ENCODE assay signal across 17 cellular contexts in genomic region chr17:60065867-60066266, GRCh38. TPM values are rescaled to one million over a fixed set of nuclear protein-coding genes. Genes with fewer than 3 reads are reported as not detected.
DNase-seq lines count a peak whose midpoint lies in the region; ATAC-seq, FAIRE-seq and TF ChIP-seq lines count a peak whose summit lies in the region.
"Had no signal": no experiment of that assay in that cellular context is flagged by ENCODE, and none has a peak within 500 bp of the region (broad histone marks: within the 10 kb centered on the region; RNA-seq: fewer than 3 reads in every experiment).

No MANE protein-coding gene starts in this region.

- H3K14ac ChIP-seq in IMR-90 (replicated peaks; ENCODE audit: low read depth, low read length): 0 out of 2 replicates have a peak overlapping the region, but pooled peaks have one; percentile 0

- TF ChIP-seq CTCF in IMR-90 (conservative IDR thresholded peaks at IDR 0.05; ENCODE audit: low read depth, low read length) (no peak), GM12878 (IDR thresholded peaks at IDR 0.05 in 2 of 3, conservative IDR thresholded peaks at IDR 0.05 in 1 of 3; ENCODE audit: control insufficient read depth in 2 of 3, extremely low read depth in 1 of 3, insufficient read depth in 1 of 3, low read depth in 3 of 3, low read length in 3 of 3) (no peak), fibroblast of villous mesenchyme (IDR thresholded peaks at IDR 0.05; ENCODE audit: insufficient read depth, low read depth, low read length) (no peak), lower leg skin (IDR thresholded peaks at IDR 0.05) (no peak), WERI-Rb-1 (IDR thresholded peaks at IDR 0.05; ENCODE audit: low read depth, low read length) (no peak), chondrocyte (IDR thresholded peaks at IDR 0.05) (no peak)

- WGBS in IMR-90 (ENCODE audit: extremely low coverage in 2 of 2, insufficient read length in 1 of 2), 2 experiments: no CpG with 5 or more reads among the region's 2 CpGs
- WGBS in GM12878 (ENCODE audit: insufficient coverage, insufficient replicate concordance, low lambda C conversion rate, missing lambda C conversion rate): 100% methylated on average over 2 of the region's 2 CpGs
- 89 to 94% methylated on average over 2 of the region's 2 CpGs for WGBS in lower leg skin, 2 donors

- DNase-seq in EH (ENCODE audit: low read depth) (peak; percentile 41), IMR-90 (no peak), GM12878 (ENCODE audit: low read depth, low spot score) (no peak), fibroblast of villous mesenchyme (ENCODE audit: low read depth) (peak; percentile 10), MG63 (no peak), lower leg skin (ENCODE audit: low spot score in 2 of 2) (no peak), WERI-Rb-1 (no peak), chondrocyte (ENCODE audit: low spot score) (no peak)
- DNase-seq: CD4-positive, alpha-beta memory T cell; GOT3; Kasumi-1; NCI-H1436; NCI-H2029; NCI-H2171 treated with DMSO at 0.1 percent for 48 hours; NCI-H748 treated with DMSO at 0.1 percent for 48 hours had no signal

- peak overlapping the region; percentile 68; the same call in 1 of the 2 replicates for H3K27ac ChIP-seq in IMR-90 (ENCODE audit: insufficient read depth, low read length)
- no peak overlapping the region for H3K27ac ChIP-seq in GM12878 (ENCODE audit: control insufficient read depth, insufficient read depth)
- no peak overlapping the region for H3K27ac ChIP-seq in WERI-Rb-1
- H3K27ac ChIP-seq: SJSA1 had no signal

- H3K4me1 Mint-ChIP-seq in chondrocyte (ENCODE audit: low read depth): peaks cover 23% of the 10 kb centered on the region
- H3K4me1 Mint-ChIP-seq: CD4-positive, alpha-beta memory T cell had no signal

- dilution Hi-C loops in IMR-90 (cut with HindIII; ENCODE audit: low sequenced_read_pairs, unreplicated experiment): loop anchor here (25.0 kb wide), 1 partner anchor 129 kb away; no protein-coding TSS in a partner anchor

- no peak overlapping the region for H3K4me2 ChIP-seq in IMR-90 (ENCODE audit: low read depth, low read length)
- no peak overlapping the region for H3K4me2 ChIP-seq in GM12878 (ENCODE audit: control insufficient read depth, insufficient read depth)

- no peak for FAIRE-seq in GM12878 (lab: Jason Lieb, UNC)
- FAIRE-seq: GM18507 had no signal

- H3K4me1 ChIP-seq in IMR-90 (ENCODE audit: control insufficient read depth, insufficient read depth, low read length) (peaks cover 7% of the 10 kb centered on the region), GM12878 (ENCODE audit: control insufficient read depth, insufficient read depth, low read length) (no peaks in the 10 kb centered on the region)

- BruUV-seq in IMR-90 (replicated peaks; lab: Mats Ljungman, UMichigan) (no TSS peak), GM12878 (replicated peaks; lab: Mats Ljungman, UMichigan) (no TSS peak)

- peak; percentile 65 for ATAC-seq in IMR-90 (ENCODE audit: low read depth)
- ATAC-seq in GM12878: no peak

- H3K79me1 ChIP-seq in IMR-90 (ENCODE audit: low read depth in 1 of 2, low read length in 2 of 2): peaks cover 12 to 30% of the 10 kb centered on the region in 2 experiments

- no peak overlapping the region for H2AK9ac ChIP-seq in IMR-90 (replicated peaks; ENCODE audit: low read depth, low read length, poor library complexity)

- no peak overlapping the region for H2BK15ac ChIP-seq in IMR-90 (ENCODE audit: low read depth, low read length)

- H3K4me3 ChIP-seq in IMR-90 (ENCODE audit: insufficient read depth, low read depth, low read length) (no peak overlapping the region), GM12878 (no peak overlapping the region), fibroblast of villous mesenchyme (ENCODE audit: low read depth, low read length) (no peak overlapping the region), MG63 (no peak overlapping the region), lower leg skin (ENCODE audit: low read depth, poor library complexity, severe bottlenecking) (no peak overlapping the region), WERI-Rb-1 (ENCODE audit: low read depth, low read length) (no peak overlapping the region)
- H3K4me3 ChIP-seq: SJSA1 had no signal

- SMC1A ChIA-PET in GM12878 (lab: Charles Lee; ENCODE audit: uncharacterized antibody, unreplicated experiment): interaction anchor here (0.8 to 1.7 kb wide), 3 partner anchors 8 to 9 kb away, joined by 3 to 6 read pairs (median 4); no protein-coding TSS in a partner anchor

- peaks cover 9% of the 10 kb centered on the region for H3K9me1 ChIP-seq in IMR-90 (ENCODE audit: insufficient read depth, low read length)

- H2AFZ ChIP-seq in IMR-90 (replicated peaks; ENCODE audit: low read length, poor library complexity) (no peak overlapping the region), GM12878 (ENCODE audit: control insufficient read depth, low read depth, low read length) (no peak overlapping the region)

- TF ChIP-seq RAD21 in IMR-90 (IDR thresholded peaks at IDR 0.05; ENCODE audit: low read length) (no peak), GM12878 (IDR thresholded peaks at IDR 0.05; ENCODE audit: insufficient read depth, low read depth, low read length) (no peak)

- H2BK5ac ChIP-seq in IMR-90 (ENCODE audit: low read depth, low read length, poor library complexity, severe bottlenecking): peak overlapping the region; percentile 27

- peak overlapping the region; percentile 51; the same call in 1 of the 2 replicates for H2AK5ac ChIP-seq in IMR-90 (ENCODE audit: low read depth, low read length)

- no peaks in the 10 kb centered on the region for H3K9me3 ChIP-seq in IMR-90 (ENCODE audit: control insufficient read depth, insufficient read depth, low read length)
- no peaks in the 10 kb centered on the region for H3K9me3 ChIP-seq in GM12878 (replicated peaks; ENCODE audit: control insufficient read depth, insufficient read depth, low read length)
- H3K9me3 ChIP-seq in MG63: no peaks in the 10 kb centered on the region
- H3K9me3 ChIP-seq in WERI-Rb-1 (ENCODE audit: severe bottlenecking): no peaks in the 10 kb centered on the region
- H3K9me3 ChIP-seq: SJSA1 had no signal

- H3K9ac ChIP-seq in IMR-90 (ENCODE audit: low read depth, low read length): no peak overlapping the region
- no peak overlapping the region for H3K9ac ChIP-seq in GM12878 (ENCODE audit: control insufficient read depth, insufficient read depth, low read length)

- H3K4me3 Mint-ChIP-seq in chondrocyte (ENCODE audit: unreplicated experiment): no peak overlapping the region
- H3K4me3 Mint-ChIP-seq: CD4-positive, alpha-beta memory T cell had no signal

- CTCF ChIA-PET in IMR-90 (lab: Yijun Ruan, JAX): interaction anchor here (0.5 to 1.0 kb wide), 4 partner anchors 24 to 1535 kb away, joined by 3 to 4 read pairs (median 3); no protein-coding TSS in a partner anchor
- CTCF ChIA-PET in GM12878 (lab: Yijun Ruan, JAX): interaction anchor here (1.5 kb wide), 1 partner anchor 12 kb away, joined by 6 read pairs; no protein-coding TSS in a partner anchor

- peak overlapping the region; percentile 1; the same call in 1 of the 2 replicates for H4K91ac ChIP-seq in IMR-90 (ENCODE audit: insufficient read depth, low read depth, low read length)

- intact Hi-C loops in IMR-90 (cut with micrococcal nuclease): no loop called here
- intact Hi-C loops in GM12878 (cut with micrococcal nuclease; ENCODE audit: unreplicated experiment): no loop called here
- intact Hi-C loops in lower leg skin (cut with DNase I; ENCODE audit: low total_unique reads): no loop called here

- H3K36me3 ChIP-seq in IMR-90 (ENCODE audit: control insufficient read depth, insufficient read depth, low read length) (peaks cover 24% of the 10 kb centered on the region), GM12878 (ENCODE audit: control insufficient read depth in 2 of 2, insufficient read depth in 2 of 2, low read length in 1 of 2) (peaks cover 0 to 29% of the 10 kb centered on the region in 2 experiments; a peak in 3 of 4 replicates), MG63 (peaks cover 63% of the 10 kb centered on the region), WERI-Rb-1 (peaks cover 84% of the 10 kb centered on the region)

- no peaks in the 10 kb centered on the region; the same call in 1 of the 2 replicates for H4K20me1 ChIP-seq in IMR-90 (ENCODE audit: insufficient read depth, low read length)
- H4K20me1 ChIP-seq in GM12878 (ENCODE audit: control insufficient read depth, insufficient read depth): no peaks in the 10 kb centered on the region

- H3K4ac ChIP-seq in IMR-90 (ENCODE audit: low read depth, low read length): peak overlapping the region; percentile 1; the same call in 1 of the 2 replicates

- H3K9me3 Mint-ChIP-seq in chondrocyte (ENCODE audit: low read depth): no peaks in the 10 kb centered on the region
- H3K9me3 Mint-ChIP-seq: CD4-positive, alpha-beta memory T cell had no signal

- peak overlapping the region; percentile 2; the same call in 1 of the 2 replicates for H2BK120ac ChIP-seq in IMR-90 (ENCODE audit: low read depth, low read length)

- no peaks in the 10 kb centered on the region for H3K79me2 ChIP-seq in GM12878 (ENCODE audit: control insufficient read depth, insufficient read depth, low read length)

- RAD21 ChIA-PET in GM12878 (lab: Charles Lee; ENCODE audit: unreplicated experiment): no interaction called here

- H3K56ac ChIP-seq in IMR-90 (ENCODE audit: extremely low read depth, insufficient read depth, low read length): no peak overlapping the region

- H2BK20ac ChIP-seq in IMR-90 (ENCODE audit: low read depth, low read length): no peak overlapping the region

- no peak overlapping the region for H4K5ac ChIP-seq in IMR-90 (ENCODE audit: low read depth, low read length)

- no peak overlapping the region for H3K27ac Mint-ChIP-seq in chondrocyte (ENCODE audit: unreplicated experiment)
- H3K27ac Mint-ChIP-seq: CD4-positive, alpha-beta memory T cell had no signal

- no peak overlapping the region; a peak in 1 of 4 replicates for H4K8ac ChIP-seq in IMR-90 (ENCODE audit: low read depth in 2 of 2, low read length in 2 of 2)

- no peak for TF ChIP-seq POLR2A in IMR-90 (IDR thresholded peaks at IDR 0.05; ENCODE audit: low read depth, low read length)
- TF ChIP-seq POLR2A in GM12878 (IDR thresholded peaks at IDR 0.05; ENCODE audit: low read depth, low read length): no peak
- TF ChIP-seq POLR2A in lower leg skin (IDR thresholded peaks at IDR 0.05): no peak

- H3K27me3 ChIP-seq in IMR-90 (ENCODE audit: control insufficient read depth, insufficient read depth, low read length) (no peaks in the 10 kb centered on the region), GM12878 (replicated peaks in 1 of 2; ENCODE audit: control insufficient read depth in 2 of 2, insufficient read depth in 2 of 2, low read length in 1 of 2) (no peaks in the 10 kb centered on the region), MG63 (no peaks in the 10 kb centered on the region), WERI-Rb-1 (ENCODE audit: insufficient read depth, low read depth, severe bottlenecking) (no peaks in the 10 kb centered on the region)
- H3K27me3 ChIP-seq: SJSA1 had no signal

- POLR2A ChIA-PET in IMR-90 (lab: Charles Lee; ENCODE audit: unreplicated experiment): interaction anchor here (0.9 kb wide), 1 partner anchor 12 kb away, joined by 5 read pairs; no protein-coding TSS in a partner anchor
- POLR2A ChIA-PET in GM12878 (lab: Charles Lee): no interaction called here

- no peaks in the 10 kb centered on the region for H3K27me3 Mint-ChIP-seq in chondrocyte (ENCODE audit: low read depth)
- H3K27me3 Mint-ChIP-seq: CD4-positive, alpha-beta memory T cell had no signal

- H3K23ac ChIP-seq in IMR-90 (ENCODE audit: low read depth, low read length): 0 out of 2 replicates have a peak overlapping the region, but pooled peaks have one; percentile 14

- H3K18ac ChIP-seq in IMR-90 (ENCODE audit: low read depth, low read length): peak overlapping the region; percentile 24; the same call in 1 of the 2 replicates

- TF ChIP-seq EP300 in GM12878 (IDR thresholded peaks at IDR 0.05; ENCODE audit: borderline replicate concordance in 1 of 2, control insufficient read depth in 1 of 2, low read depth in 2 of 2, low read length in 2 of 2): no peak

- in situ Hi-C loops in IMR-90 (cut with MboI; ENCODE audit: low sequenced_read_pairs): no loop called here
- in situ Hi-C loops in GM12878 (cut with MboI): no loop called here

- peaks cover 51% of the 10 kb centered on the region for H3K36me3 Mint-ChIP-seq in chondrocyte (ENCODE audit: low read depth)

RNA-seq across cellular contexts. Expression of gene HEATR6, which starts 12.9 kb away (rescaled TPM):
- total RNA-seq in IMR-90 (2012; rRNA removed) (25.6 and 27.6 TPM in 2 replicates), GM12878 (2014; rRNA removed) (11.7 and 12.3 TPM in 2 replicates), GM12878 (2014; rRNA removed; fragmentation: Illumina TruSeq; extraction: Trizol) (9.4 and 9.9 TPM in 2 replicates), GM12878 (2021) (12.9 and 15.1 TPM in 2 replicates), fibroblast of villous mesenchyme (26.7 and 27.6 TPM in 2 replicates), lower leg skin (10 to 100 TPM; 13.5 to 18.5 (median 16.2) TPM), chondrocyte (21.6 to 28.6 TPM (median 23.0 TPM) in 3 replicates)
- polyA plus RNA-seq in IMR-90 (2012; rRNA removed) (16.7 and 20.2 TPM in 2 replicates), GM12878 (2011; rRNA removed) (10.5 and 13.4 TPM in 2 replicates), GM12878 (2014; fragmentation: Illumina TruSeq; extraction: Trizol) (12.8 and 17.2 TPM in 2 replicates), GM12878 (2014; fragmentation: Nextera tagmentation; extraction: Ambion mirVana) (1 to 10 TPM; 3.4 to 5.2 TPM), GM12878 (2014; rRNA removed) (7.7 and 11.6 TPM in 2 replicates), GM12878 (2016; fragmentation: Nextera tagmentation; extraction: Ambion mirVana) (10 to 100 TPM in 1 of 2 experiments, 1 to 10 TPM in 1; 8.4 to 10.9 TPM)
- 6.2 and 14.9 TPM in 2 replicates for polyA plus RNA-seq in IMR-90 (2012; cell fraction: cytosol; rRNA removed)
- 38.1 and 58.8 TPM in 2 replicates for polyA plus RNA-seq in IMR-90 (2012; cell fraction: nucleus; rRNA removed; ENCODE audit: low replicate concordance)
- total RNA-seq in GM12878 (2013; cell fraction: nucleolus; rRNA removed): 32.4 and 37.5 TPM in 2 replicates
- 6.0 TPM for polyA plus RNA-seq in GM12878 (2011; ENCODE audit: low read depth)
- polyA plus RNA-seq in GM12878 (2011; cell fraction: cytosol; rRNA removed): 22.6 and 26.4 TPM in 2 replicates
- polyA plus RNA-seq in GM12878 (2011; cell fraction: nucleus; rRNA removed): 37.9 and 45.4 TPM in 2 replicates
- 7.3 and 8.0 TPM in 2 replicates for polyA plus RNA-seq in GM12878 (2012)
- 28.5 and 34.1 TPM in 2 replicates for polyA minus RNA-seq in GM12878 (2011; rRNA and poly(A)+ RNA removed)
- polyA minus RNA-seq in GM12878 (2011; cell fraction: cytosol; rRNA and poly(A)+ RNA removed): 7.8 and 10.5 TPM in 2 replicates
- 24.2 and 40.6 TPM in 2 replicates for polyA minus RNA-seq in GM12878 (2011; cell fraction: nucleus; rRNA and poly(A)+ RNA removed)
- 9.8 and 11.7 TPM in 2 replicates for total RNA-seq in MG63 (2014; rRNA removed; shearing (Covaris generic); ENCODE audit: low replicate concordance)

Comparison
In these comparisons a context has a peak if more than half of its experiments do, and no peak if none do; other contexts are left out.
1. DNase-seq: peak in EH (single experiment) and fibroblast of villous mesenchyme (single experiment); none in IMR-90 (single experiment), GM12878 (single experiment), MG63 (single experiment), lower leg skin (0 of 2), WERI-Rb-1 (single experiment) and chondrocyte (single experiment).